25 cellular contexts compared by ENCODE assay signal in genomic region chr5:165757756-165758155, GRCh38.
DNase-seq lines count a peak whose midpoint lies in the region; ATAC-seq and TF ChIP-seq lines count a peak whose summit lies in the region.
"Had no signal": no experiment of that assay in that cellular context is flagged by ENCODE, and none has a peak within 500 bp of the region (broad histone marks: within the 10 kb centered on the region; RNA-seq: fewer than 3 reads in every experiment).

No MANE protein-coding gene starts in this region.

- no peaks in the 10 kb centered on the region for H3F3A ChIP-seq in neural progenitor cell (ENCODE audit: low read depth)

- peak overlapping the region; percentile 20 for H3K4me2 ChIP-seq in hepatocyte
- H3K4me2 ChIP-seq in neural progenitor cell: no peak overlapping the region
- H3K4me2 ChIP-seq: BLaER1 treated with 17β-estradiol and CSF1 and Interleukin-3, amounts not matched to agents 10 nM and 100 nM; KMS-11 had no signal

- WGBS in hepatocyte (ENCODE audit: low lambda C conversion rate, missing lambda C conversion rate): 29% methylated on average over 3 of the region's 3 CpGs

- TF ChIP-seq CTCF in hepatocyte (IDR thresholded peaks at IDR 0.05; ENCODE audit: poor library complexity) (no peak), neural progenitor cell (IDR thresholded peaks at IDR 0.05) (no peak)

- no peaks in the 10 kb centered on the region for H3K9me3 Mint-ChIP-seq in neural progenitor cell

- ATAC-seq in GM18858 (IDR thresholded peaks at IDR 0.05; ENCODE audit: unreplicated experiment) (no peak), GM21423 (IDR thresholded peaks at IDR 0.05; ENCODE audit: unreplicated experiment) (no peak)
- ATAC-seq: CD8-positive, alpha-beta T cell; Panc1; SK-N-SH treated with all-trans-retinoic acid at 6 μM for 48 hours; T-cell had no signal

- peaks cover 11% of the 10 kb centered on the region for H3K4me1 Mint-ChIP-seq in neural progenitor cell
- H3K4me1 Mint-ChIP-seq: T-cell had no signal

- no peak overlapping the region for H3K4me3 Mint-ChIP-seq in neural progenitor cell
- H3K4me3 Mint-ChIP-seq: CD8-positive, alpha-beta T cell; H9; T-cell had no signal

- no peaks in the 10 kb centered on the region for H4K20me1 ChIP-seq in hepatocyte (ENCODE audit: insufficient read depth, poor library complexity, severe bottlenecking)
- no peaks in the 10 kb centered on the region for H4K20me1 ChIP-seq in neural progenitor cell (ENCODE audit: low read depth)
- H4K20me1 ChIP-seq: BLaER1 treated with 17β-estradiol and CSF1 and Interleukin-3, amounts not matched to agents 10 nM and 100 nM had no signal

- H3K9me2 ChIP-seq in hepatocyte (replicated peaks; ENCODE audit: insufficient read depth): no peaks in the 10 kb centered on the region

- H3K27me3 ChIP-seq in HAP-1 (ENCODE audit: low read depth) (no peaks in the 10 kb centered on the region), hepatocyte (no peaks in the 10 kb centered on the region), neural progenitor cell (no peaks in the 10 kb centered on the region)
- H3K27me3 ChIP-seq: BLaER1 treated with 17β-estradiol and CSF1 and Interleukin-3, amounts not matched to agents 10 nM and 100 nM had no signal

- H3K27ac ChIP-seq in hepatocyte: no peak overlapping the region
- H3K27ac ChIP-seq in neural progenitor cell: no peak overlapping the region
- H3K27ac ChIP-seq: BLaER1 treated with 17β-estradiol and CSF1 and Interleukin-3, amounts not matched to agents 10 nM and 100 nM; KMS-11 had no signal

- H3K79me2 ChIP-seq in hepatocyte: no peaks in the 10 kb centered on the region
- H3K79me2 ChIP-seq in neural progenitor cell (ENCODE audit: low read depth): no peaks in the 10 kb centered on the region

- no peak overlapping the region for H3K9ac ChIP-seq in neural progenitor cell
- H3K9ac ChIP-seq: BLaER1 treated with 17β-estradiol and CSF1 and Interleukin-3, amounts not matched to agents 10 nM and 100 nM; KMS-11 had no signal

- H3K36me3 Mint-ChIP-seq in neural progenitor cell: no peaks in the 10 kb centered on the region
- H3K36me3 Mint-ChIP-seq: CD8-positive, alpha-beta T cell; T-cell had no signal

- no peak overlapping the region for H3K27ac Mint-ChIP-seq in neural progenitor cell
- H3K27ac Mint-ChIP-seq: CD8-positive, alpha-beta T cell; T-cell had no signal

- H3K27me3 Mint-ChIP-seq in neural progenitor cell (ENCODE audit: insufficient read depth, low read depth): no peaks in the 10 kb centered on the region
- H3K27me3 Mint-ChIP-seq: T-cell had no signal

- H3K9me3 ChIP-seq in HAP-1: no peaks in the 10 kb centered on the region
- H3K9me3 ChIP-seq in hepatocyte (ENCODE audit: low read depth): no peaks in the 10 kb centered on the region
- H3K9me3 ChIP-seq in neural progenitor cell (ENCODE audit: low read depth): no peaks in the 10 kb centered on the region
- H3K9me3 ChIP-seq: BLaER1 treated with 17β-estradiol and CSF1 and Interleukin-3, amounts not matched to agents 10 nM and 100 nM had no signal

- no peak overlapping the region for H2AFZ ChIP-seq in hepatocyte
- peak overlapping the region; percentile 73 for H2AFZ ChIP-seq in neural progenitor cell (replicated peaks)

- H3K4me1 ChIP-seq in HAP-1: peaks cover 13% of the 10 kb centered on the region
- no peaks in the 10 kb centered on the region for H3K4me1 ChIP-seq in hepatocyte (ENCODE audit: insufficient read depth)
- peaks cover 6% of the 10 kb centered on the region for H3K4me1 ChIP-seq in neural progenitor cell
- H3K4me1 ChIP-seq: BLaER1 treated with 17β-estradiol and CSF1 and Interleukin-3, amounts not matched to agents 10 nM and 100 nM had no signal

- peak; percentile 49 to 87 for DNase-seq in HAP-1 (ENCODE audit: low spot score in 2 of 2)
- DNase-seq in hepatocyte (ENCODE audit: low spot score): peak; percentile 5
- DNase-seq in neural progenitor cell (ENCODE audit: low spot score): no peak
- no peak for DNase-seq in DMS79 (lab: John Stamatoyannopoulos, UW)
- no peak for DNase-seq in NCI-H1694 (lab: John Stamatoyannopoulos, UW)
- DNase-seq: CD8-positive, alpha-beta T cell; DMS153; GDM1; H9; IMR-90; MV-4-11; NCI-H1105 treated with DMSO at 0.1 percent for 48 hours; NCI-H1694 treated with DMSO at 0.1 percent for 48 hours; NCI-H2081 treated with DMSO at 0.1 percent for 48 hours; NCI-H2171 treated with DMSO at 0.1 percent for 48 hours; NCI-H524 treated with DMSO at 0.1 percent for 48 hours; NCI-H82; SIG-M5; T-cell had no signal

- in situ Hi-C loops in HAP-1 (cut with MboI; ENCODE audit: low sequenced_read_pairs): no loop called here

- H3K36me3 ChIP-seq in HAP-1 (replicated peaks): no peaks in the 10 kb centered on the region
- no peaks in the 10 kb centered on the region for H3K36me3 ChIP-seq in hepatocyte (replicated peaks; ENCODE audit: insufficient read depth, low read depth)
- H3K36me3 ChIP-seq in neural progenitor cell: peaks cover 4% of the 10 kb centered on the region
- H3K36me3 ChIP-seq: BLaER1 treated with 17β-estradiol and CSF1 and Interleukin-3, amounts not matched to agents 10 nM and 100 nM had no signal

- no peak overlapping the region for H3K4me3 ChIP-seq in HAP-1
- no peak overlapping the region for H3K4me3 ChIP-seq in hepatocyte
- no peak overlapping the region for H3K4me3 ChIP-seq in neural progenitor cell
- H3K4me3 ChIP-seq: BLaER1 treated with 17β-estradiol and CSF1 and Interleukin-3, amounts not matched to agents 10 nM and 100 nM had no signal

Comparison
In these comparisons a context has a peak if more than half of its experiments do, and no peak if none do; other contexts are left out.
1. DNase-seq: peak in HAP-1 (2 of 2) and hepatocyte (single experiment); none in neural progenitor cell (single experiment), DMS79 (single experiment) and NCI-H1694 (single experiment).